ENCODE assay signal across 8 cellular contexts in the genomic region with DNA sequence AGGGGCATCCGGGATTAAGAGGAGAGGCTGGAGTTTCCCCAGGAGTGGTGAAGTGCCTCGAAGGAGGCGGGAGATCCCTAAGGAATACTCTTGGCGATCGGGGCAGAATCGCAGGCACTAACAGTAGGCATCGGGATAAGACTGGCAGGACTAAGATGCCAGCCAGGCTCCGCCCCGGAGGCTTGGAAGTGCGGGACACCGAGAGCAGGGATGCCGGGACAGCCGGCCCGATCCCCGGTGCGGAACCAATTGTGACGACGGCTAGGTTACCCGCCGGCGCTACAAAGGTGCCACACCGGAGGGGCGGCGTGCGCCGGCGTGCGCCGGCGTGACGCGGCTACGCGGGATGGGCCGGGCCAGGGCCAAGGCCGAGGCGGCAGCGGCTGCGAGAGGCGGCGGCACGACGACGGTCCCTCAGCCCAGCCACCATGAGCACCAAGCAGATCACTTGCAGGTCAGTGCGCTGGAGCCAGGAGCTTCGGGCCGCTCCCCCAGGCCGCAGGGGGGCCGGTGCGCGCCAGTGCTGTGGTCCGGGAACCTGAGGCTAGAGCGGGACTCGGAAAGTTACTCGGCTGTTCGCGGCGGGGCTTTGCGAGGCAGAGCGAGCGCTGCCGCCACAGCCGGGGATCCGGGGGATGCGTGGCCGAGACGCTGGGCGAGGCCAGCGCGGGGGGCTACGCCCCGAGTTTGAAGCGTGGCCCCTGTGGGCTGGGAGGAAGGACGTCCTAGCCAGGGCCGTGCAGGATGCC. TPM values are rescaled to one million over a fixed set of nuclear protein-coding genes. Genes with fewer than 3 reads are reported as not detected.
A peak's percentile ranks its signal among the peaks of the same experiment; 100 is the strongest.
DNase-seq lines count a peak whose midpoint lies in the region; ATAC-seq and TF ChIP-seq lines count a peak whose summit lies in the region.

A gene with protein sequence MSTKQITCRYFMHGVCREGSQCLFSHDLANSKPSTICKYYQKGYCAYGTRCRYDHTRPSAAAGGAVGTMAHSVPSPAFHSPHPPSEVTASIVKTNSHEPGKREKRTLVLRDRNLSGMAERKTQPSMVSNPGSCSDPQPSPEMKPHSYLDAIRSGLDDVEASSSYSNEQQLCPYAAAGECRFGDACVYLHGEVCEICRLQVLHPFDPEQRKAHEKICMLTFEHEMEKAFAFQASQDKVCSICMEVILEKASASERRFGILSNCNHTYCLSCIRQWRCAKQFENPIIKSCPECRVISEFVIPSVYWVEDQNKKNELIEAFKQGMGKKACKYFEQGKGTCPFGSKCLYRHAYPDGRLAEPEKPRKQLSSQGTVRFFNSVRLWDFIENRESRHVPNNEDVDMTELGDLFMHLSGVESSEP (plus strand): TSS at position 365 of the 749 bp plus-strand sequence. CDS start 64 bp downstream, at position 429.

- TF ChIP-seq CTCF in MM.1S (IDR thresholded peaks at IDR 0.05; ENCODE audit: low read length) (no peak), osteocyte (IDR thresholded peaks at IDR 0.05) (no peak), thoracic aorta (IDR thresholded peaks at IDR 0.05) (no peak)

- H3K27ac Mint-ChIP-seq in activated naive CD4-positive, alpha-beta T cell treated with anti-CD3 and anti-CD28 coated beads, Interleukin-2, amount 50 U/mL, for 72 hours, result peak within 1 kb of the TSS; percentile 88 to 97
- peak within 1 kb of the TSS; percentile 91 for H3K27ac Mint-ChIP-seq in osteocyte (ENCODE audit: unreplicated experiment)

- H3K27ac ChIP-seq in MM.1S (ENCODE audit: low read length), result peak within 1 kb of the TSS; percentile 91
- H3K27ac ChIP-seq in thoracic aorta, result peak within 1 kb of the TSS; percentile 91 to 94

- peak within 1 kb of the TSS; percentile 95 for H3K9ac ChIP-seq in MM.1S (ENCODE audit: low read length)

- H3K9me3 ChIP-seq in HAP-1 (no peaks in the 10 kb centered on the region), MM.1S (replicated peaks; ENCODE audit: insufficient read depth, low read length) (no peaks in the 10 kb centered on the region), thoracic aorta (no peaks in the 10 kb centered on the region)

- peaks cover 49% of the 10 kb centered on the region for H3K79me2 ChIP-seq in MM.1S (ENCODE audit: low read length)

- peak; percentile 93 to 94 for ATAC-seq in activated naive CD4-positive, alpha-beta T cell treated with anti-CD3 and anti-CD28 coated beads, Interleukin-2, amount 50 U/mL, for 72 hours
- peak; percentile 87 for ATAC-seq in thoracic aorta (ENCODE audit: insufficient number of reproducible peaks, low FRiP score, low read depth)

- H3K4me3 ChIP-seq in HAP-1 (peak within 1 kb of the TSS; percentile 95), MM.1S (ENCODE audit: low read length) (peak within 1 kb of the TSS; percentile 79), thoracic aorta (peak within 1 kb of the TSS; percentile 95)

- H3K9me2 ChIP-seq in MM.1S (replicated peaks; ENCODE audit: insufficient read depth, low read length), result no peaks in the 10 kb centered on the region

- in situ Hi-C loops in HAP-1 (cut with MboI; ENCODE audit: low sequenced_read_pairs), result no loop called here

- peak within 1 kb of the TSS; percentile 99 for H2AFZ ChIP-seq in MM.1S (ENCODE audit: low read length)

- H3K4me1 ChIP-seq in HAP-1 (peaks cover 34% of the 10 kb centered on the region), MM.1S (ENCODE audit: low read length) (peaks cover 17% of the 10 kb centered on the region; the same call in 1 of the 2 replicates), thoracic aorta (ENCODE audit: control insufficient read depth in 1 of 2, low read depth in 2 of 2) (peaks cover 24 to 43% of the 10 kb centered on the region in 2 donors)

- DNase-seq in GM04503 (ENCODE audit: low read depth), result peak; percentile 45
- peak; percentile 77 to 90 for DNase-seq in HAP-1 (ENCODE audit: low spot score in 2 of 2)
- DNase-seq in MM.1S, result peak; percentile 90
- DNase-seq in SKM-1 (lab: John Stamatoyannopoulos, UW; ENCODE audit: unreplicated experiment), result peak; percentile 73
- DNase-seq in activated naive CD4-positive, alpha-beta T cell treated with anti-CD3 and anti-CD28 coated beads, Interleukin-2, amount 50 U/mL, for 72 hours (ENCODE audit: low spot score in 2 of 2), result peak; percentile 85 to 89
- peak; percentile 90 for DNase-seq in glomerular visceral epithelial cell (ENCODE audit: extremely low spot score)
- DNase-seq in osteocyte (ENCODE audit: extremely low spot score, unreplicated experiment), result peak; percentile 95
- DNase-seq in thoracic aorta (ENCODE audit: low spot score), result peak; percentile 56

- H3K36me3 Mint-ChIP-seq in activated naive CD4-positive, alpha-beta T cell treated with anti-CD3 and anti-CD28 coated beads, Interleukin-2, amount 50 U/mL, for 72 hours, result peaks cover 0 to 17% of the 10 kb centered on the region in 2 donors
- H3K36me3 Mint-ChIP-seq in osteocyte (ENCODE audit: unreplicated experiment), result no peaks in the 10 kb centered on the region

- H3K4me2 ChIP-seq in MM.1S (ENCODE audit: low read depth, low read length), result peak within 1 kb of the TSS; percentile 99

- peaks cover 35% of the 10 kb centered on the region for H3K4me1 Mint-ChIP-seq in osteocyte (ENCODE audit: unreplicated experiment)

- H3K36me3 ChIP-seq in HAP-1 (replicated peaks) (peaks cover 5% of the 10 kb centered on the region), MM.1S (replicated peaks; ENCODE audit: insufficient read depth, low read length) (no peaks in the 10 kb centered on the region), thoracic aorta (no peaks in the 10 kb centered on the region)

- H3K27me3 Mint-ChIP-seq in osteocyte (ENCODE audit: unreplicated experiment), result peaks cover 7% of the 10 kb centered on the region

- peak within 1 kb of the TSS; percentile 90 for H3K4me3 Mint-ChIP-seq in osteocyte (ENCODE audit: unreplicated experiment)

- peaks cover 16% of the 10 kb centered on the region for H4K20me1 ChIP-seq in MM.1S (ENCODE audit: insufficient read depth, low read length)

- peaks cover 7% of the 10 kb centered on the region; the same call in 1 of the 2 replicates for H3F3A ChIP-seq in MM.1S (ENCODE audit: insufficient read depth, low read length)

- H3K27me3 ChIP-seq in HAP-1 (ENCODE audit: low read depth), result no peaks in the 10 kb centered on the region
- 0 out of 2 replicates have a peak, but pooled peaks cover 6% of the 10 kb centered on the region for H3K27me3 ChIP-seq in MM.1S (replicated peaks; ENCODE audit: insufficient read depth, low read length)
- H3K27me3 ChIP-seq in thoracic aorta (replicated peaks; ENCODE audit: insufficient read depth), result no peaks in the 10 kb centered on the region

- no peaks in the 10 kb centered on the region for H3K9me3 Mint-ChIP-seq in activated naive CD4-positive, alpha-beta T cell treated with anti-CD3 and anti-CD28 coated beads, Interleukin-2, amount 50 U/mL, for 72 hours
- H3K9me3 Mint-ChIP-seq in osteocyte (ENCODE audit: unreplicated experiment), result no peaks in the 10 kb centered on the region

RNA-seq across cellular contexts. Expression of the gene that starts here (rescaled TPM):
- 10 to 100 TPM; 20.2 to 30.3 TPM for total RNA-seq in activated naive CD4-positive, alpha-beta T cell treated with anti-CD3 and anti-CD28 coated beads, Interleukin-2, amount 50 U/mL, for 72 hours
- total RNA-seq in osteocyte (31.2 and 32.4 TPM in 2 replicates), thoracic aorta (10 to 100 TPM; 35.7 to 41.5 TPM)

Comparison
In these comparisons a context has a peak if more than half of its experiments do, and no peak if none do; other contexts are left out.
1. Peak in every context shown above with its lines: DNase-seq, ATAC-seq, H3K4me3 ChIP-seq and H3K27ac ChIP-seq.
2. DNase-seq: peak in every context shown above with its lines; median percentile 95 in osteocyte; 90 in MM.1S; 90 in glomerular visceral epithelial cell; 87 in activated naive CD4-positive, alpha-beta T cell treated with anti-CD3 and anti-CD28 coated beads, Interleukin-2, amount 50 U/mL, for 72 hours; 84 in HAP-1; 73 in SKM-1; 56 in thoracic aorta; 45 in GM04503.